In genomic region chr10:13788320-13788600, GRCh38 we compare ENCODE assay signal across 8 cellular contexts.
DNase-seq lines count a peak whose midpoint lies in the region; FAIRE-seq and TF ChIP-seq lines count a peak whose summit lies in the region.

No MANE protein-coding gene starts in this region.

- no peak for FAIRE-seq in small intestine (lab: Jason Lieb, UNC)

- H3K9ac ChIP-seq in fibroblast of lung (ENCODE audit: insufficient read depth, low read length), result no peak overlapping the region

- H3K4me2 ChIP-seq in fibroblast of lung (ENCODE audit: extremely low read depth, insufficient read depth, low read length), result no peak overlapping the region

- peak; percentile 53 for DNase-seq in EH (ENCODE audit: low read depth)
- DNase-seq in RPMI7951 (ENCODE audit: low read depth), result peak; percentile 77
- peak; percentile 12 to 26 for DNase-seq in fibroblast of lung (ENCODE audit: low read depth in 2 of 2)
- no peak for DNase-seq in WERI-Rb-1
- DNase-seq in HuH-7 (ENCODE audit: low spot score), result no peak
- DNase-seq in Ammon's horn (ENCODE audit: low spot score), result no peak
- no peak for DNase-seq in small intestine

- H3K27ac ChIP-seq in fibroblast of lung (ENCODE audit: insufficient read depth, low read length) (peak overlapping the region; percentile 40), skin epidermis (peak overlapping the region in 12 of 21 experiments; percentile 12 to 75 (median 40)), WERI-Rb-1 (no peak overlapping the region), small intestine (ENCODE audit: low read depth in 1 of 2, low read length in 1 of 2) (peak overlapping the region in 1 of 2 donors; percentile 59)

- H3K27me3 ChIP-seq in fibroblast of lung (ENCODE audit: control insufficient read depth, insufficient read depth, low read length) (no peaks in the 10 kb centered on the region), WERI-Rb-1 (ENCODE audit: insufficient read depth, low read depth, severe bottlenecking) (no peaks in the 10 kb centered on the region), small intestine (ENCODE audit: control insufficient read depth in 2 of 2, insufficient read depth in 2 of 2, low read length in 2 of 2) (no peaks in the 10 kb centered on the region)

- no peaks in the 10 kb centered on the region for H4K20me1 ChIP-seq in fibroblast of lung (ENCODE audit: control insufficient read depth, extremely low read depth, insufficient read depth, low read length)

- H3K36me3 ChIP-seq in fibroblast of lung (ENCODE audit: control insufficient read depth, insufficient read depth, low read length) (peaks cover 4% of the 10 kb centered on the region), WERI-Rb-1 (no peaks in the 10 kb centered on the region), small intestine (ENCODE audit: control insufficient read depth in 2 of 2, insufficient read depth in 2 of 2, low read length in 2 of 2) (no peaks in the 10 kb centered on the region)

- no peaks in the 10 kb centered on the region for H3K9me3 ChIP-seq in fibroblast of lung (ENCODE audit: control insufficient read depth, insufficient read depth, low read depth, low read length)
- no peaks in the 10 kb centered on the region for H3K9me3 ChIP-seq in WERI-Rb-1 (ENCODE audit: severe bottlenecking)
- H3K9me3 ChIP-seq in small intestine (ENCODE audit: control insufficient read depth, low read depth), result no peaks in the 10 kb centered on the region

- H3K4me1 ChIP-seq in fibroblast of lung (ENCODE audit: control insufficient read depth, extremely low read depth, insufficient read depth, low read length) (peaks cover 25% of the 10 kb centered on the region), small intestine (ENCODE audit: control insufficient read depth in 2 of 2, insufficient read depth in 1 of 2, low read depth in 1 of 2, low read length in 1 of 2) (peaks cover 0 to 2% of the 10 kb centered on the region in 2 donors)

- H3K79me2 ChIP-seq in fibroblast of lung (ENCODE audit: control insufficient read depth, insufficient read depth, low read length), result no peaks in the 10 kb centered on the region

- TF ChIP-seq CTCF in fibroblast of lung (conservative IDR thresholded peaks at IDR 0.05 in 1 of 2, IDR thresholded peaks at IDR 0.05 in 1 of 2; ENCODE audit: low read depth in 1 of 2, low read length in 2 of 2) (no peak), WERI-Rb-1 (IDR thresholded peaks at IDR 0.05; ENCODE audit: low read depth, low read length) (no peak)

- no peak overlapping the region for H2AFZ ChIP-seq in fibroblast of lung (ENCODE audit: low read length)

- H3K4me3 ChIP-seq in fibroblast of lung (replicated peaks in 1 of 4; ENCODE audit: control extremely low read depth in 1 of 4, insufficient read depth in 1 of 4, low read depth in 3 of 4, low read length in 4 of 4) (no peak overlapping the region), skin epidermis (no peak overlapping the region), WERI-Rb-1 (ENCODE audit: low read depth, low read length) (no peak overlapping the region), small intestine (ENCODE audit: low read depth in 1 of 2, low read length in 2 of 2) (no peak overlapping the region)

- 61 to 64% (median 64%) methylated on average over 5 of the region's 5 CpGs for WGBS in small intestine, 3 donors

Comparison
In these comparisons a context has a peak if more than half of its experiments do, and no peak if none do; other contexts are left out.
1. DNase-seq: peak in EH (single experiment), RPMI7951 (single experiment) and fibroblast of lung (2 of 2); none in WERI-Rb-1 (single experiment), HuH-7 (single experiment), Ammon's horn (single experiment) and small intestine (single experiment).